8 cellular contexts compared by ENCODE assay signal in the genomic region with DNA sequence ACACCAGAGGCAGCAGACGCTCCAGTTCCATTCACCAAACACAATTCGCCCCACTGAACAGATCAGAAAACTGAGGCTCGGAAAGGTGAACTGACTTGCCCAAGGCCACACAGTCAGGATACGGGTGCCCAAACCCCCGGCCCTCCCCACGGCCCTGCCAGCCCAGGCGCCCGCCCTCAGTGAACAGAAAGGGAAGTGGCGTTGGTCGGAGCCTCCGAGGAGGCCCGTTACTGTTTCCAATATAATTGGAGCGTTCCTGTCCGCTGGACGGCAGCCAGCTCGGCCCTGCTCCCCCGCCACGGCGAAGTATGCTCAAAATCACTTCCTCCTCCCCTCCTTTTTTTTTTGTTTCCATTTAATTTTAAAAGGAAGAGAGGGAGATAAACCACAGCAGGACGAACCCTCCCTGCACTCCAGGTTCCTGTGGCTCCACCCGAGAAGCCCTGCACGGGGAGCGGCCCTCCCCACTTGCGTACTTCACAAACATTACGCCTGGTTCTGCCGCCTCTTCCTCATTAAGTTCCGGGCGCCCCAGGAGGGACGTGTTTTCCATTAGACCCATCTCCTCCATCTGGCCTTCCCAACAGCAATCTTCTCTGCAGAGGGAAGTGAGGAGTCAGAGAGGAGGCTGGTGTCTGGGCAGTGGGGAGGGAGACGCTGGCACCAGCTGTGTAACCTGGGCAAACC.
DNase-seq lines count a peak whose midpoint lies in the region; ATAC-seq and TF ChIP-seq lines count a peak whose summit lies in the region.

No MANE protein-coding gene starts in this region.

- no peak overlapping the region for H2BK12ac ChIP-seq in trophoblast cell (ENCODE audit: low read length)

- H3K27me3 ChIP-seq in trophoblast cell (ENCODE audit: insufficient read depth, low read length) (no peaks in the 10 kb centered on the region), MG63 (no peaks in the 10 kb centered on the region)

- peak overlapping the region; percentile 7 for H3K18ac ChIP-seq in trophoblast cell (ENCODE audit: low read length)

- H3K27ac ChIP-seq in trophoblast cell (ENCODE audit: low read depth, low read length) = no peak overlapping the region

- no peak overlapping the region for H3K23ac ChIP-seq in trophoblast cell (ENCODE audit: low read length)

- no CpG with 5 or more reads among the region's 30 CpGs for WGBS in trophoblast cell (ENCODE audit: extremely low coverage, insufficient coverage, insufficient read length)

- H4K8ac ChIP-seq in trophoblast cell (ENCODE audit: low read depth, low read length) = no peak overlapping the region

- H4K91ac ChIP-seq in trophoblast cell (ENCODE audit: low read depth, low read length) = no peak overlapping the region

- H2AK5ac ChIP-seq in trophoblast cell (ENCODE audit: low read length) = no peak overlapping the region

- H3K9me3 ChIP-seq in trophoblast cell (ENCODE audit: insufficient read depth, low read depth, low read length) (peaks cover 2% of the 10 kb centered on the region), MG63 (no peaks in the 10 kb centered on the region)

- ATAC-seq in HG02623 (IDR thresholded peaks at IDR 0.05; ENCODE audit: unreplicated experiment) (no peak), HG03095 (IDR thresholded peaks at IDR 0.05; ENCODE audit: unreplicated experiment) (no peak)

- H3K79me1 ChIP-seq in trophoblast cell (ENCODE audit: low read length) = peaks cover 12% of the 10 kb centered on the region

- H3K36me3 ChIP-seq in trophoblast cell (ENCODE audit: control insufficient read depth in 1 of 2, insufficient read depth in 2 of 2, low read length in 2 of 2) (peaks cover 0 to 3% of the 10 kb centered on the region in 2 experiments), MG63 (peaks cover 2% of the 10 kb centered on the region)

- no peak overlapping the region for H2AFZ ChIP-seq in trophoblast cell (ENCODE audit: insufficient read depth, low read length, poor library complexity)

- no peak overlapping the region for H2BK5ac ChIP-seq in trophoblast cell (ENCODE audit: low read depth, low read length, poor library complexity)

- no peak overlapping the region for H3K9ac ChIP-seq in trophoblast cell (ENCODE audit: low read length)

- peaks cover 11% of the 10 kb centered on the region for H3K79me2 ChIP-seq in trophoblast cell (ENCODE audit: control insufficient read depth, insufficient read depth, low read length, poor library complexity)

- H2BK120ac ChIP-seq in trophoblast cell (ENCODE audit: insufficient read depth, low read length, poor library complexity) = no peak overlapping the region

- DNase-seq in Kasumi-1 (lab: John Stamatoyannopoulos, UW) (peak; percentile 90 to 94), SK-N-DZ (ENCODE audit: low spot score) (peak; percentile 68), fibroblast of the aortic adventitia (ENCODE audit: low read depth) (peak; percentile 48), trophoblast cell (peak in 1 of 2 donors; percentile 27), MG63 (no peak), AG08396 (ENCODE audit: low spot score) (no peak)

- no peak overlapping the region for H3K14ac ChIP-seq in trophoblast cell (ENCODE audit: low read length)

- H3K4me1 ChIP-seq in trophoblast cell (ENCODE audit: control insufficient read depth in 1 of 2, insufficient read depth in 2 of 2, low read length in 2 of 2) = peaks cover 41 to 44% of the 10 kb centered on the region in 2 experiments

- peak overlapping the region; percentile 35 for H3K4ac ChIP-seq in trophoblast cell (ENCODE audit: low read depth, low read length)

- no peak overlapping the region for H3K4me2 ChIP-seq in trophoblast cell (ENCODE audit: low read length)

- H3K4me3 ChIP-seq in fibroblast of the aortic adventitia (ENCODE audit: low read depth, low read length) (no peak overlapping the region), trophoblast cell (ENCODE audit: low read depth, low read length) (no peak overlapping the region), MG63 (no peak overlapping the region)

- TF ChIP-seq CTCF in fibroblast of the aortic adventitia (IDR thresholded peaks at IDR 0.05; ENCODE audit: insufficient read depth, low read length) = no peak

- no peak overlapping the region for H4K12ac ChIP-seq in trophoblast cell (ENCODE audit: low read depth, low read length)

Comparison
In these comparisons a context has a peak if more than half of its experiments do, and no peak if none do; other contexts are left out.
1. DNase-seq: peak in Kasumi-1 (2 of 2), SK-N-DZ (single experiment) and fibroblast of the aortic adventitia (single experiment); none in MG63 (single experiment) and AG08396 (single experiment).